In the genomic region with DNA sequence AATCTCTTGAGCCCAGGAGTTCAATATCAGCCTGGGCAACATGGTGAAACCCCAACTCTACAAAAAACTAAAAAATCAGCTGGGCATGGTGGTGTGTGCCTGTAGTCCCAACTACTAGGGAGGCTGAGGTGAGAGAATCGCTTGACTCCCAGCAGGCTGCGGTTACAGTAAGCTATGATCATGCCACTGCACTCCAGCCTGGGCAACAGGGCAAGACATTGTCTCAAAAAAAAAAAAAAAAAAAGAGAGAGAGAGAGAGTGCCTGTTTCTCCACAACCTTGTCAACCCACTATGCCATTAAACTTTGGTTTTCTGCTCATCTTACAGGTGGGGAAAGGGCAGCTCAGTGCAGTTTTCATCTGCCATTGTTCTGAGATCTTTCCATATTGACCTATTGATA, we compare ENCODE assay signal across 22 cellular contexts. TPM values are rescaled to one million over a fixed set of nuclear protein-coding genes. Genes with fewer than 3 reads are reported as not detected.
DNase-seq lines count a peak whose midpoint lies in the region; ATAC-seq and TF ChIP-seq lines count a peak whose summit lies in the region.
"Had no signal": no experiment of that assay in that cellular context is flagged by ENCODE, and none has a peak within 500 bp of the region (broad histone marks: within the 10 kb centered on the region; RNA-seq: fewer than 3 reads in every experiment).

No MANE protein-coding gene starts in this region.

- peaks cover 21% of the 10 kb centered on the region for H3K4me1 Mint-ChIP-seq in activated CD4-positive, alpha-beta memory T cell treated with anti-CD3 and anti-CD28 coated beads for 36 hours (ENCODE audit: low read depth)
- H3K4me1 Mint-ChIP-seq in mesothelial cell of epicardium (peaks cover 13% of the 10 kb centered on the region), glutamatergic neuron (ENCODE audit: low read depth, unreplicated experiment) (no peaks in the 10 kb centered on the region)
- H3K4me1 Mint-ChIP-seq: neural crest cell had no signal

- CTCF ChIA-PET in activated CD4-positive, alpha-beta memory T cell treated with anti-CD3 and anti-CD28 coated beads for 36 hours (lab: Charles Lee): interaction anchor here (0.8 to 2.6 kb wide), 5 partner anchors 48 to 291 kb away, joined by 3 to 10 read pairs (median 3); no protein-coding TSS in a partner anchor

- in situ Hi-C loops in ACHN (cut with HindIII; ENCODE audit: low pct_ligation_motif_present, low pct_unique_long_range_greater_than_20kb, low sequenced_read_pairs): no loop called here

- TF ChIP-seq CTCF in mesothelial cell of epicardium (IDR thresholded peaks at IDR 0.05; ENCODE audit: unreplicated experiment): no peak
- TF ChIP-seq CTCF in glutamatergic neuron (IDR thresholded peaks at IDR 0.05; ENCODE audit: partially characterized antibody, unreplicated experiment): no peak

- peak overlapping the region; percentile 13 for H3K27ac Mint-ChIP-seq in activated CD4-positive, alpha-beta memory T cell treated with anti-CD3 and anti-CD28 coated beads for 36 hours
- H3K27ac Mint-ChIP-seq in mesothelial cell of epicardium (no peak overlapping the region), glutamatergic neuron (ENCODE audit: unreplicated experiment) (no peak overlapping the region)

- H3K36me3 Mint-ChIP-seq in activated CD4-positive, alpha-beta memory T cell treated with anti-CD3 and anti-CD28 coated beads for 36 hours: no peaks in the 10 kb centered on the region
- H3K36me3 Mint-ChIP-seq in mesothelial cell of epicardium: no peaks in the 10 kb centered on the region
- no peaks in the 10 kb centered on the region for H3K36me3 Mint-ChIP-seq in glutamatergic neuron (ENCODE audit: unreplicated experiment)
- H3K36me3 Mint-ChIP-seq: CD8-positive, alpha-beta memory T cell; T-cell had no signal

- peak; percentile 70 for DNase-seq in ACHN
- DNase-seq in HK-2 (ENCODE audit: unreplicated experiment): peak; percentile 57
- no peak for DNase-seq in activated CD4-positive, alpha-beta memory T cell treated with anti-CD3 and anti-CD28 coated beads for 36 hours
- DNase-seq in glomerular visceral epithelial cell (ENCODE audit: extremely low spot score): peak; percentile 87
- DNase-seq in mesothelial cell of epicardium (ENCODE audit: low spot score in 2 of 2, unreplicated experiment in 2 of 2): no peak
- DNase-seq in glutamatergic neuron: no peak
- DNase-seq: activated CD8-positive, alpha-beta memory T cell treated with anti-CD3 and anti-CD28 coated beads for 24 hours; caudate nucleus; CD8-positive, alpha-beta memory T cell; DND-41; foreskin melanocyte; NCI-H1048; NCI-H1930; NCI-H446; psoas muscle; T-cell had no signal

- intact Hi-C loops in activated CD4-positive, alpha-beta memory T cell treated with anti-CD3 and anti-CD28 coated beads for 36 hours (cut with micrococcal nuclease): loop anchor here (1.0 kb wide), 2 partner anchors 28 to 41 kb away; partner anchors contain the start of gene ANAPC15

- no peaks in the 10 kb centered on the region for H3K9me3 Mint-ChIP-seq in activated CD4-positive, alpha-beta memory T cell treated with anti-CD3 and anti-CD28 coated beads for 36 hours
- no peaks in the 10 kb centered on the region for H3K9me3 Mint-ChIP-seq in mesothelial cell of epicardium
- peaks cover 1% of the 10 kb centered on the region for H3K9me3 Mint-ChIP-seq in glutamatergic neuron (ENCODE audit: unreplicated experiment)
- H3K9me3 Mint-ChIP-seq: T-cell had no signal

- ATAC-seq in HG03457 (IDR thresholded peaks at IDR 0.05; ENCODE audit: unreplicated experiment): no peak
- no peak for ATAC-seq in HG03097 (IDR thresholded peaks at IDR 0.05; ENCODE audit: low FRiP score, unreplicated experiment)
- ATAC-seq: psoas muscle had no signal

- POLR2A ChIA-PET in activated CD4-positive, alpha-beta memory T cell treated with anti-CD3 and anti-CD28 coated beads for 36 hours (lab: Charles Lee): no interaction called here

- peaks cover 11% of the 10 kb centered on the region for H3K27me3 Mint-ChIP-seq in activated CD4-positive, alpha-beta memory T cell treated with anti-CD3 and anti-CD28 coated beads for 36 hours
- H3K27me3 Mint-ChIP-seq in mesothelial cell of epicardium (ENCODE audit: low read depth) (no peaks in the 10 kb centered on the region), glutamatergic neuron (ENCODE audit: unreplicated experiment) (peaks cover 2% of the 10 kb centered on the region)

- no peak overlapping the region for H3K4me3 Mint-ChIP-seq in activated CD4-positive, alpha-beta memory T cell treated with anti-CD3 and anti-CD28 coated beads for 36 hours
- no peak overlapping the region for H3K4me3 Mint-ChIP-seq in mesothelial cell of epicardium
- H3K4me3 Mint-ChIP-seq in glutamatergic neuron (ENCODE audit: unreplicated experiment): no peak overlapping the region
- H3K4me3 Mint-ChIP-seq: CD8-positive, alpha-beta memory T cell; neural crest cell; T-cell had no signal

RNA-seq across cellular contexts. Expression of gene FOLR3, which starts 5.1 kb away (rescaled TPM):
- total RNA-seq in activated CD4-positive, alpha-beta memory T cell treated with anti-CD3 and anti-CD28 coated beads for 36 hours: not detected
- total RNA-seq in mesothelial cell of epicardium: not detected in 3 replicates
- not detected for total RNA-seq in glutamatergic neuron (ENCODE audit: unreplicated experiment)
- total RNA-seq: CD8-positive, alpha-beta memory T cell; dermis microvascular lymphatic vessel endothelial cell; neural crest cell; suprapubic skin; T-cell had no signal

RNA-seq across cellular contexts. Expression of gene ANAPC15, which starts 28.2 kb away (rescaled TPM):
- 10 to 100 TPM; 62.6 to 64.2 TPM for total RNA-seq in activated CD4-positive, alpha-beta memory T cell treated with anti-CD3 and anti-CD28 coated beads for 36 hours
- total RNA-seq in mesothelial cell of epicardium (39.3 to 39.5 TPM (median 39.4 TPM) in 3 replicates), glutamatergic neuron (ENCODE audit: unreplicated experiment) (31.9 TPM)

RNA-seq across cellular contexts. Expression of gene TOMT, which starts 34.9 kb away (rescaled TPM):
- not detected for total RNA-seq in activated CD4-positive, alpha-beta memory T cell treated with anti-CD3 and anti-CD28 coated beads for 36 hours
- total RNA-seq in mesothelial cell of epicardium (not detected in 3 replicates), glutamatergic neuron (ENCODE audit: unreplicated experiment) (not detected)
- total RNA-seq: adrenal gland; CD8-positive, alpha-beta memory T cell; dermis microvascular lymphatic vessel endothelial cell; neural crest cell; psoas muscle; suprapubic skin had no signal

RNA-seq across cellular contexts. Expression of gene LAMTOR1, which starts 37.6 kb away (rescaled TPM):
- total RNA-seq in activated CD4-positive, alpha-beta memory T cell treated with anti-CD3 and anti-CD28 coated beads for 36 hours: 10 to 100 TPM; 54.3 to 56.2 TPM
- total RNA-seq in mesothelial cell of epicardium (69.1 to 76.5 TPM (median 74.2 TPM) in 3 replicates), glutamatergic neuron (ENCODE audit: unreplicated experiment) (68.3 TPM)

RNA-seq across cellular contexts. Expression of gene FOLR1, which starts 51.3 kb away (rescaled TPM):
- not detected for total RNA-seq in activated CD4-positive, alpha-beta memory T cell treated with anti-CD3 and anti-CD28 coated beads for 36 hours
- total RNA-seq in mesothelial cell of epicardium: 0.44 to 1.0 TPM (median 0.47 TPM) in 3 replicates
- total RNA-seq in glutamatergic neuron (ENCODE audit: unreplicated experiment): not detected
- total RNA-seq: CD8-positive, alpha-beta memory T cell; dermis microvascular lymphatic vessel endothelial cell; neural crest cell had no signal

Comparison
In these comparisons a context has a peak if more than half of its experiments do, and no peak if none do; other contexts are left out.
1. DNase-seq: peak in ACHN (single experiment), HK-2 (single experiment) and glomerular visceral epithelial cell (single experiment); none in activated CD4-positive, alpha-beta memory T cell treated with anti-CD3 and anti-CD28 coated beads for 36 hours (single experiment), mesothelial cell of epicardium (0 of 2) and glutamatergic neuron (single experiment).